Comparison of ENCODE assay signal across 1 cellular context in the genomic region with DNA sequence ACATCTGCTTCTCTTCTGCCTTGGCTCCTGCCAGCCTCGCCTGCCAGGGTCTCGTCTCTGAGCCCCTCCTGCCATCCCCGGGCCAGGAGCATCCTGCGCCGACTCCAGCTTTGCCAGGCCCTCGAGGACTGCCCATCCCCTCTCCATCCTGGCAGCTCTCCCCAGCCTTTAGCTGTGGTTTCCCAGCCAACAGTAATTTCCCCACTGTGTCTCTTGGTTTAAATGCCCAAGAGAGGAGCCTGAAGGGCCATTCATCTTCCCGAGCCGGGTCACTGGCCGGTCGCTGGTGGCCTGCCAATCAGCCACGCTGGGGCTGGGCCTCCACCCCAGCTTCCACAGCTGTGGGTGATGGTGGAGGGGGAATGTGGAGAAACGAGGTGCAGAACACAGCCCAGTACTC.
TF ChIP-seq lines count a peak whose summit lies in the region.

No MANE protein-coding gene starts in this region.

TF ChIP-seq in K562, 482 proteins besides CTCF, POLR2A, EP300 and RAD21:
- TF ChIP-seq SAFB (IDR thresholded peaks at IDR 0.05; ENCODE audit: borderline replicate concordance, low read depth, low read length) (no peak), MEIS2 (IDR thresholded peaks at IDR 0.05; ENCODE audit: partially characterized antibody) (peak; percentile 8), PBX2 (CRISPR knock-in tag; IDR thresholded peaks at IDR 0.05; ENCODE audit: low read depth) (no peak), PBX2 (tag; conservative IDR thresholded peaks at IDR 0.05; ENCODE audit: low read depth) (peak; percentile 69), PKNOX1 (IDR thresholded peaks at IDR 0.05) (peak; percentile 54; the same call in 1 of the 2 replicates)
